ENCODE assay signal across 9 cellular contexts in the genomic region with DNA sequence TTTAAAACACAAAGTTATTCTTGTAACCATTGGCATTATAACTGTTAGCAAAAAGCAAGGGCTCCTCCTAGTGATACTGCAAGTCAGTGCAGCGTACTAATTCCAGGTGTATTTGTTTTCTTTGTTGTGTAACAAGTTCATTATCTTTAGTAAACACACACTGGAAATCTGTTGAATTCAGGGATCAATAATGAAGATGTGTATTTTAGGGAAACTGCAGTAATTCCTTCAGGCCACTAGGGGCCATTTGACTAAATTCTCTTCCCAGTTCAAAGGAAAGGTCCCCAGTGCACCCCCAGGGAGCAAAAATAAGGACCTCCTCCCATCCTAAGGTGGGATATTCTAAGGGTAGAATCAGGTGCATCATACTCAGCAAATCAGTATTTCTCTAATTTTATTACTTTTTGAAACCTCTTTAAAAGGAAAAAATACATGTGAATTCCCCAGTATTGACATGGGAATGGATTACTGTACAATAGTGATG.
DNase-seq lines count a peak whose midpoint lies in the region; ATAC-seq, FAIRE-seq and TF ChIP-seq lines count a peak whose summit lies in the region.
"Had no signal": no experiment of that assay in that cellular context is flagged by ENCODE, and none has a peak within 500 bp of the region (broad histone marks: within the 10 kb centered on the region; RNA-seq: fewer than 3 reads in every experiment).

No MANE protein-coding gene starts in this region.

- ATAC-seq in K562 = no peak; the same call in 2 of the 3 replicates
- peak; percentile 25 for ATAC-seq in mucosa of descending colon
- ATAC-seq in GM18511 (IDR thresholded peaks at IDR 0.05; ENCODE audit: unreplicated experiment) = no peak
- no peak for ATAC-seq in stimulated activated effector memory CD8-positive, alpha-beta T cell treated with anti-CD3 and anti-CD28 coated beads, Interleukin-12 subunit alpha, Interleukin-12 subunit beta, amount 100 ng/mL, for 72 hours

- H3K36me3 ChIP-seq in K562 (ENCODE audit: control insufficient read depth, insufficient read depth, low read length) (no peaks in the 10 kb centered on the region), mucosa of descending colon (ENCODE audit: low read depth) (no peaks in the 10 kb centered on the region)

- no peaks in the 10 kb centered on the region for H3K4me1 Mint-ChIP-seq in stimulated activated effector memory CD8-positive, alpha-beta T cell treated with anti-CD3 and anti-CD28 coated beads, Interleukin-12 subunit alpha, Interleukin-12 subunit beta, amount 100 ng/mL, for 72 hours

- H3K4me2 ChIP-seq in K562 (ENCODE audit: insufficient read depth, low read length) = no peak overlapping the region

- H3K9me1 ChIP-seq in K562 (ENCODE audit: control insufficient read depth, insufficient read depth, low read length) = no peaks in the 10 kb centered on the region

- TF ChIP-seq POLR2A in K562 (conservative IDR thresholded peaks at IDR 0.05) = no peak

- H3K9me3 Mint-ChIP-seq in stimulated activated effector memory CD8-positive, alpha-beta T cell treated with anti-CD3 and anti-CD28 coated beads, Interleukin-12 subunit alpha, Interleukin-12 subunit beta, amount 100 ng/mL, for 72 hours = no peaks in the 10 kb centered on the region
- H3K9me3 Mint-ChIP-seq: stimulated activated naive CD8-positive, alpha-beta T cell treated with anti-CD3 and anti-CD28 coated beads, Interleukin-15, Interleukin-2, amounts not matched to agents 100 ng/mL and 50 ng/mL, for 24 hours had no signal

- POLR2A ChIA-PET in K562 (lab: Yijun Ruan, JAX) = no interaction called here

- TF ChIP-seq RAD21 in K562 (CRISPR knock-in tag; conservative IDR thresholded peaks at IDR 0.05 in 1 of 2, IDR thresholded peaks at IDR 0.05 in 1 of 2) = peak; percentile 53 to 79

- TF ChIP-seq EP300 in K562 (IDR thresholded peaks at IDR 0.05; ENCODE audit: low read length) = no peak

- no peak overlapping the region for H3K27ac ChIP-seq in K562 (ENCODE audit: extremely low read depth, low read depth, low read length)

- intact Hi-C loops in K562 (cut with micrococcal nuclease) = loop anchor here (2.0 to 5.0 kb wide), 3 partner anchors 123 to 468 kb away; partner anchors contain the start of gene BAMBI
- intact Hi-C loops in mucosa of descending colon (cut with DNase I, micrococcal nuclease) = no loop called here

- H4K20me1 ChIP-seq in K562 (replicated peaks; ENCODE audit: control insufficient read depth, insufficient read depth, low read length) = no peaks in the 10 kb centered on the region

- peak; percentile 25 to 70 (median 66); a peak in 5 of 6 replicates for TF ChIP-seq CTCF in K562 (IDR thresholded peaks at IDR 0.05 in 2 of 3, conservative IDR thresholded peaks at IDR 0.05 in 1 of 3; ENCODE audit: insufficient read depth in 2 of 3, low read depth in 1 of 3, low read length in 3 of 3)
- no peak for TF ChIP-seq CTCF in mucosa of descending colon (IDR thresholded peaks at IDR 0.05)

- H3K27me3 ChIP-seq in K562 (ENCODE audit: control insufficient read depth in 2 of 2, insufficient read depth in 2 of 2, low read length in 2 of 2) = peaks cover 2 to 3% of the 10 kb centered on the region in 2 experiments; a peak in 3 of 5 replicates

- WGBS in K562 (ENCODE audit: insufficient coverage, low coverage, missing lambda C conversion rate) = 0% methylated on average over 1 of the region's 1 CpG

- in situ Hi-C loops in K562 (cut with MboI) = loop anchor here (25.0 kb wide), 1 partner anchor 468 kb away; no protein-coding TSS in a partner anchor

- H3K36me3 Mint-ChIP-seq in stimulated activated effector memory CD8-positive, alpha-beta T cell treated with anti-CD3 and anti-CD28 coated beads, Interleukin-12 subunit alpha, Interleukin-12 subunit beta, amount 100 ng/mL, for 72 hours = no peaks in the 10 kb centered on the region

- H3K9ac ChIP-seq in K562 (ENCODE audit: insufficient read depth in 1 of 2, low read depth in 2 of 2, low read length in 2 of 2) = no peak overlapping the region

- BruUV-seq in K562 (replicated peaks; lab: Mats Ljungman, UMichigan) = no TSS peak

- no peak overlapping the region for H3K27ac Mint-ChIP-seq in stimulated activated effector memory CD8-positive, alpha-beta T cell treated with anti-CD3 and anti-CD28 coated beads, Interleukin-12 subunit alpha, Interleukin-12 subunit beta, amount 100 ng/mL, for 72 hours
- H3K27ac Mint-ChIP-seq: stimulated activated naive CD8-positive, alpha-beta T cell treated with anti-CD3 and anti-CD28 coated beads, Interleukin-15, Interleukin-2, amounts not matched to agents 100 ng/mL and 50 ng/mL, for 24 hours had no signal

- FAIRE-seq in K562 (lab: Jason Lieb, UNC) = peak; percentile 67

- no peak overlapping the region for H3K4me3 Mint-ChIP-seq in stimulated activated effector memory CD8-positive, alpha-beta T cell treated with anti-CD3 and anti-CD28 coated beads, Interleukin-12 subunit alpha, Interleukin-12 subunit beta, amount 100 ng/mL, for 72 hours
- H3K4me3 Mint-ChIP-seq: stimulated activated naive CD8-positive, alpha-beta T cell treated with anti-CD3 and anti-CD28 coated beads, Interleukin-15, Interleukin-2, amounts not matched to agents 100 ng/mL and 50 ng/mL, for 24 hours had no signal

- CTCF ChIA-PET in K562 (lab: Yijun Ruan, JAX; ENCODE audit: low intra/inter-chr PET ratio) = interaction anchor here (0.6 to 1.4 kb wide), 2 partner anchors 453 to 502 kb away, joined by 5 to 11 read pairs; no protein-coding TSS in a partner anchor

- H3K4me3 ChIP-seq in K562 (no peak overlapping the region), mucosa of descending colon (no peak overlapping the region)

- no peak overlapping the region for H2AFZ ChIP-seq in K562 (ENCODE audit: low read depth, low read length)

- H3K79me2 ChIP-seq in K562 (ENCODE audit: control insufficient read depth, insufficient read depth, low read length) = no peaks in the 10 kb centered on the region

- DNase-seq in DMS53 (lab: John Stamatoyannopoulos, UW) (peak; percentile 81), Kasumi-1 (lab: John Stamatoyannopoulos, UW) (peak; percentile 23 to 37), K562 (ENCODE audit: extremely low read depth in 1 of 4, low spot score in 3 of 4) (peak; percentile 29 to 52 (median 43)), mucosa of descending colon (peak in 1 of 3 donors; percentile 17), NCI-H226 (no peak)
- DNase-seq in stimulated activated effector memory CD8-positive, alpha-beta T cell treated with anti-CD3 and anti-CD28 coated beads, Interleukin-12 subunit alpha, Interleukin-12 subunit beta, amount 100 ng/mL, for 72 hours (ENCODE audit: low spot score in 2 of 2) = no peak
- DNase-seq in activated T-cell treated with anti-CD3 and anti-CD28 coated beads, Interleukin-2, amount 50 U/mL, for 48 hours = no peak

- peaks cover 15 to 27% of the 10 kb centered on the region in 2 experiments for H3K4me1 ChIP-seq in K562 (replicated peaks in 1 of 2; ENCODE audit: control insufficient read depth in 2 of 2, insufficient read depth in 2 of 2, low read length in 2 of 2)
- H3K4me1 ChIP-seq in mucosa of descending colon (ENCODE audit: low read depth) = no peaks in the 10 kb centered on the region

- H3K9me3 ChIP-seq in K562 (replicated peaks; ENCODE audit: control insufficient read depth, insufficient read depth, low read depth, low read length) (no peaks in the 10 kb centered on the region), mucosa of descending colon (no peaks in the 10 kb centered on the region)

TF ChIP-seq in K562, 482 proteins besides CTCF, POLR2A, EP300 and RAD21 (continues in another document):
- TF ChIP-seq, protein P1, sequence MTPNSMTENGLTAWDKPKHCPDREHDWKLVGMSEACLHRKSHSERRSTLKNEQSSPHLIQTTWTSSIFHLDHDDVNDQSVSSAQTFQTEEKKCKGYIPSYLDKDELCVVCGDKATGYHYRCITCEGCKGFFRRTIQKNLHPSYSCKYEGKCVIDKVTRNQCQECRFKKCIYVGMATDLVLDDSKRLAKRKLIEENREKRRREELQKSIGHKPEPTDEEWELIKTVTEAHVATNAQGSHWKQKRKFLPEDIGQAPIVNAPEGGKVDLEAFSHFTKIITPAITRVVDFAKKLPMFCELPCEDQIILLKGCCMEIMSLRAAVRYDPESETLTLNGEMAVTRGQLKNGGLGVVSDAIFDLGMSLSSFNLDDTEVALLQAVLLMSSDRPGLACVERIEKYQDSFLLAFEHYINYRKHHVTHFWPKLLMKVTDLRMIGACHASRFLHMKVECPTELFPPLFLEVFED (CRISPR knock-in tag; conservative IDR thresholded peaks at IDR 0.05) = no peak
- TF ChIP-seq, protein P2, sequence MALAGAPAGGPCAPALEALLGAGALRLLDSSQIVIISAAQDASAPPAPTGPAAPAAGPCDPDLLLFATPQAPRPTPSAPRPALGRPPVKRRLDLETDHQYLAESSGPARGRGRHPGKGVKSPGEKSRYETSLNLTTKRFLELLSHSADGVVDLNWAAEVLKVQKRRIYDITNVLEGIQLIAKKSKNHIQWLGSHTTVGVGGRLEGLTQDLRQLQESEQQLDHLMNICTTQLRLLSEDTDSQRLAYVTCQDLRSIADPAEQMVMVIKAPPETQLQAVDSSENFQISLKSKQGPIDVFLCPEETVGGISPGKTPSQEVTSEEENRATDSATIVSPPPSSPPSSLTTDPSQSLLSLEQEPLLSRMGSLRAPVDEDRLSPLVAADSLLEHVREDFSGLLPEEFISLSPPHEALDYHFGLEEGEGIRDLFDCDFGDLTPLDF (CRISPR knock-in tag; IDR thresholded peaks at IDR 0.05) = no peak
- TF ChIP-seq, protein P3, sequence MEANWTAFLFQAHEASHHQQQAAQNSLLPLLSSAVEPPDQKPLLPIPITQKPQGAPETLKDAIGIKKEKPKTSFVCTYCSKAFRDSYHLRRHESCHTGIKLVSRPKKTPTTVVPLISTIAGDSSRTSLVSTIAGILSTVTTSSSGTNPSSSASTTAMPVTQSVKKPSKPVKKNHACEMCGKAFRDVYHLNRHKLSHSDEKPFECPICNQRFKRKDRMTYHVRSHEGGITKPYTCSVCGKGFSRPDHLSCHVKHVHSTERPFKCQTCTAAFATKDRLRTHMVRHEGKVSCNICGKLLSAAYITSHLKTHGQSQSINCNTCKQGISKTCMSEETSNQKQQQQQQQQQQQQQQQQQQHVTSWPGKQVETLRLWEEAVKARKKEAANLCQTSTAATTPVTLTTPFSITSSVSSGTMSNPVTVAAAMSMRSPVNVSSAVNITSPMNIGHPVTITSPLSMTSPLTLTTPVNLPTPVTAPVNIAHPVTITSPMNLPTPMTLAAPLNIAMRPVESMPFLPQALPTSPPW (CRISPR knock-in tag; IDR thresholded peaks at IDR 0.05) = no peak
- TF ChIP-seq TCF3 (CRISPR knock-in tag; IDR thresholded peaks at IDR 0.05) (0 out of 2 replicates have a peak, but pooled peaks have one; percentile 25), RBM14 (IDR thresholded peaks at IDR 0.05; ENCODE audit: borderline replicate concordance, insufficient read depth, low read depth, low read length) (no peak), YBX1 (IDR thresholded peaks at IDR 0.05) (no peak), KAT7 (CRISPR knock-in tag; IDR thresholded peaks at IDR 0.05; ENCODE audit: borderline replicate concordance) (no peak), HOXB6 (CRISPR knock-in tag; IDR thresholded peaks at IDR 0.05; ENCODE audit: borderline replicate concordance) (no peak), GABPB2 (CRISPR knock-in tag; conservative IDR thresholded peaks at IDR 0.05) (no peak)

Comparison
In these comparisons a context has a peak if more than half of its experiments do, and no peak if none do; other contexts are left out.
1. DNase-seq: peak in DMS53 (single experiment), Kasumi-1 (2 of 2) and K562 (4 of 4); none in NCI-H226 (single experiment), stimulated activated effector memory CD8-positive, alpha-beta T cell treated with anti-CD3 and anti-CD28 coated beads, Interleukin-12 subunit alpha, Interleukin-12 subunit beta, amount 100 ng/mL, for 72 hours (0 of 2) and activated T-cell treated with anti-CD3 and anti-CD28 coated beads, Interleukin-2, amount 50 U/mL, for 48 hours (0 of 2).